3 cellular contexts compared by ENCODE assay signal in the genomic region with DNA sequence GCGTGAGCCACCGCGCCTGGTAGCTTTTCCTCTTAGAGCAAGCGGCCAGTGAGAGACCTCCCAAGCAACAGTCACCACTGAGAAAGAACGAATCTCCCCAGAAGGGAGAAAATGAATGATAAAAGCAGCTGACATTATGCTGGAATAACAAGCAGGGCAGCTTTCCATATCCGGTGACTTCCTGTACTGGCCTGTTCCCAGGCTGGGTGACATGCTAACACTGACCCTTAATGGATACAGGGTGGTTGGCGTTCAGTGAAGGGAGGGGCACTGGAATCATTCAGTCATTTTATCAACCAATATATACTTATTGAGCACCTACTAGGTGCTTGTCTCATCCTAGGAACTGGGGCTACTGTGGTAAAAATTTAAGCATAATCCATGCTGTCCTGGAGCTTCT.
"Had no signal": no experiment of that assay in that cellular context is flagged by ENCODE, and none has a peak within 500 bp of the region (broad histone marks: within the 10 kb centered on the region; RNA-seq: fewer than 3 reads in every experiment).

No MANE protein-coding gene starts in this region.

- ATAC-seq: GM12878 had no signal

- DNase-seq: GDM1, GF-D8 had no signal

- H3K4me3 ChIP-seq: GM12878 had no signal
